9 cellular contexts compared by ENCODE assay signal in genomic region chr20:59850018-59850641, GRCh38.
DNase-seq lines count a peak whose midpoint lies in the region; ATAC-seq and TF ChIP-seq lines count a peak whose summit lies in the region.
"Had no signal": no experiment of that assay in that cellular context is flagged by ENCODE, and none has a peak within 500 bp of the region (broad histone marks: within the 10 kb centered on the region; RNA-seq: fewer than 3 reads in every experiment).

No MANE protein-coding gene starts in this region.

- H3K27ac ChIP-seq in breast epithelium: no peak overlapping the region

- H3K36me3 Mint-ChIP-seq in T-cell: no peaks in the 10 kb centered on the region
- H3K36me3 Mint-ChIP-seq in stimulated activated memory B cell treated with anti-CD40 and anti-IgM and Interleukin-4, amounts not matched to agents 10 μg/mL and 1 μg/mL and 100 μg/mL, for 72 hours: no peaks in the 10 kb centered on the region

- ATAC-seq in T-cell (replicated peaks in 1 of 4): no peak
- no peak for ATAC-seq in stimulated activated memory B cell treated with anti-CD40 and anti-IgM and Interleukin-4, amounts not matched to agents 10 μg/mL and 1 μg/mL and 100 μg/mL, for 72 hours
- ATAC-seq in GM21786 (IDR thresholded peaks at IDR 0.05; ENCODE audit: unreplicated experiment): no peak

- intact Hi-C loops in breast epithelium (cut with DNase I; ENCODE audit: low total_unique reads): no loop called here

- no peak for TF ChIP-seq POLR2A in breast epithelium (IDR thresholded peaks at IDR 0.05)

- no peaks in the 10 kb centered on the region for H3K4me1 ChIP-seq in breast epithelium

- peaks cover 0 to 3% of the 10 kb centered on the region in 2 donors for H3K27me3 Mint-ChIP-seq in T-cell
- no peaks in the 10 kb centered on the region for H3K27me3 Mint-ChIP-seq in stimulated activated memory B cell treated with anti-CD40 and anti-IgM and Interleukin-4, amounts not matched to agents 10 μg/mL and 1 μg/mL and 100 μg/mL, for 72 hours
- H3K27me3 Mint-ChIP-seq: activated naive CD8-positive, alpha-beta T cell had no signal

- H3K27me3 ChIP-seq in breast epithelium: no peaks in the 10 kb centered on the region

- POLR2A ChIA-PET in T-cell (lab: Charles Lee): no interaction called here

- no peaks in the 10 kb centered on the region for H3K4me1 Mint-ChIP-seq in T-cell
- H3K4me1 Mint-ChIP-seq in stimulated activated memory B cell treated with anti-CD40 and anti-IgM and Interleukin-4, amounts not matched to agents 10 μg/mL and 1 μg/mL and 100 μg/mL, for 72 hours: no peaks in the 10 kb centered on the region

- no peak overlapping the region for H3K27ac Mint-ChIP-seq in T-cell
- H3K27ac Mint-ChIP-seq in stimulated activated memory B cell treated with anti-CD40 and anti-IgM and Interleukin-4, amounts not matched to agents 10 μg/mL and 1 μg/mL and 100 μg/mL, for 72 hours: no peak overlapping the region
- H3K27ac Mint-ChIP-seq: activated naive CD8-positive, alpha-beta T cell had no signal

- no peaks in the 10 kb centered on the region for H3K9me3 ChIP-seq in breast epithelium

- H3K36me3 ChIP-seq in breast epithelium: no peaks in the 10 kb centered on the region

- peak; percentile 23 for DNase-seq in A172 (ENCODE audit: low spot score)
- DNase-seq in GM13977 (ENCODE audit: low spot score): peak; percentile 41
- DNase-seq in NCI-H2196 (lab: John Stamatoyannopoulos, UW; ENCODE audit: unreplicated experiment): peak; percentile 60
- DNase-seq in breast epithelium (ENCODE audit: low spot score in 2 of 2): no peak
- peak; percentile 66 for DNase-seq in medulla oblongata (ENCODE audit: extremely low spot score)
- DNase-seq in T-cell: no peak

- TF ChIP-seq CTCF in GM13977 (IDR thresholded peaks at IDR 0.05; ENCODE audit: extremely low read depth, insufficient read depth, missing control alignments) (peak; percentile 52), breast epithelium (IDR thresholded peaks at IDR 0.05) (peak in 2 of 3 donors; percentile 45 to 58)

- no peak overlapping the region for H3K4me3 Mint-ChIP-seq in T-cell
- H3K4me3 Mint-ChIP-seq in stimulated activated memory B cell treated with anti-CD40 and anti-IgM and Interleukin-4, amounts not matched to agents 10 μg/mL and 1 μg/mL and 100 μg/mL, for 72 hours: no peak overlapping the region
- H3K4me3 Mint-ChIP-seq: activated naive CD8-positive, alpha-beta T cell had no signal

- H3K9me3 Mint-ChIP-seq in T-cell: no peaks in the 10 kb centered on the region
- no peaks in the 10 kb centered on the region for H3K9me3 Mint-ChIP-seq in stimulated activated memory B cell treated with anti-CD40 and anti-IgM and Interleukin-4, amounts not matched to agents 10 μg/mL and 1 μg/mL and 100 μg/mL, for 72 hours

- CTCF ChIA-PET in T-cell (lab: Charles Lee): interaction anchor here in 1 of 2 donors (0.6 kb wide), 1 partner anchor 12 kb away, joined by 3 read pairs; no protein-coding TSS in a partner anchor

- in situ Hi-C loops in GM13977 (cut with MboI; ENCODE audit: low pct_unique_long_range_greater_than_20kb, low sequenced_read_pairs, unreplicated experiment): no loop called here

- H3K4me3 ChIP-seq in breast epithelium: no peak overlapping the region

Comparison
In these comparisons a context has a peak if more than half of its experiments do, and no peak if none do; other contexts are left out.
1. DNase-seq: peak in A172 (single experiment), GM13977 (single experiment), NCI-H2196 (single experiment) and medulla oblongata (single experiment); none in breast epithelium (0 of 2) and T-cell (0 of 34).